ENCODE assay signal across 8 cellular contexts in genomic region chr4:159446266-159446976, GRCh38.
DNase-seq lines count a peak whose midpoint lies in the region; ATAC-seq and TF ChIP-seq lines count a peak whose summit lies in the region.

No MANE protein-coding gene starts in this region.

- no peak overlapping the region for H3K27ac ChIP-seq in DND-41 (ENCODE audit: low read length)
- H3K27ac ChIP-seq in foreskin keratinocyte: no peak overlapping the region
- no peak overlapping the region for H3K27ac ChIP-seq in ovary

- CTCF ChIA-PET in activated CD4-positive, alpha-beta memory T cell treated with anti-CD3 and anti-CD28 coated beads for 36 hours (lab: Charles Lee): interaction anchor here (0.6 kb wide), 1 partner anchor 257 kb away, joined by 3 read pairs; no protein-coding TSS in a partner anchor

- TF ChIP-seq POLR2A in ovary (IDR thresholded peaks at IDR 0.05): no peak

- peak; percentile 98 for ATAC-seq in DND-41 (ENCODE audit: insufficient read depth, low read depth)
- peak; percentile 100 for ATAC-seq in GM19395 (IDR thresholded peaks at IDR 0.05; ENCODE audit: unreplicated experiment)
- peak; percentile 99 for ATAC-seq in HG03342 (IDR thresholded peaks at IDR 0.05; ENCODE audit: unreplicated experiment)
- peak; percentile 95 for ATAC-seq in foreskin keratinocyte

- WGBS in ovary, 3 donors: 44 to 46% (median 45%) methylated on average over 6 of the region's 6 CpGs

- no peaks in the 10 kb centered on the region for H3K4me1 ChIP-seq in DND-41 (ENCODE audit: insufficient read depth, low read length)
- H3K4me1 ChIP-seq in foreskin keratinocyte: peaks cover 14% of the 10 kb centered on the region
- no peaks in the 10 kb centered on the region for H3K4me1 ChIP-seq in ovary (ENCODE audit: insufficient read depth)

- peaks cover 9% of the 10 kb centered on the region for H3K27me3 Mint-ChIP-seq in activated CD4-positive, alpha-beta memory T cell treated with anti-CD3 and anti-CD28 coated beads for 36 hours

- no peaks in the 10 kb centered on the region for H3K4me1 Mint-ChIP-seq in activated CD4-positive, alpha-beta memory T cell treated with anti-CD3 and anti-CD28 coated beads for 36 hours (ENCODE audit: low read depth)

- H4K20me1 ChIP-seq in DND-41 (ENCODE audit: insufficient read depth, low read length): no peaks in the 10 kb centered on the region

- no peaks in the 10 kb centered on the region for H3K36me3 ChIP-seq in DND-41 (ENCODE audit: insufficient read depth, low read length)
- H3K36me3 ChIP-seq in ovary: no peaks in the 10 kb centered on the region

- TF ChIP-seq EP300 in ovary (IDR thresholded peaks at IDR 0.05): no peak

- intact Hi-C loops in activated CD4-positive, alpha-beta memory T cell treated with anti-CD3 and anti-CD28 coated beads for 36 hours (cut with micrococcal nuclease): loop anchor here (1.0 to 5.0 kb wide), 6 partner anchors 240 to 1193 kb away; no protein-coding TSS in a partner anchor
- intact Hi-C loops in ovary (cut with DNase I): no loop called here

- H3K9ac ChIP-seq in DND-41 (ENCODE audit: low read depth, low read length): no peak overlapping the region

- H3K4me3 ChIP-seq in DND-41 (ENCODE audit: low read depth in 1 of 2, low read length in 2 of 2) (no peak overlapping the region), ovary (no peak overlapping the region)

- H3K79me2 ChIP-seq in DND-41 (ENCODE audit: insufficient read depth, low read length): no peaks in the 10 kb centered on the region

- H3K9me3 Mint-ChIP-seq in activated CD4-positive, alpha-beta memory T cell treated with anti-CD3 and anti-CD28 coated beads for 36 hours: no peaks in the 10 kb centered on the region

- H3K27ac Mint-ChIP-seq in activated CD4-positive, alpha-beta memory T cell treated with anti-CD3 and anti-CD28 coated beads for 36 hours: no peak overlapping the region

- no peak overlapping the region for H3K4me3 Mint-ChIP-seq in activated CD4-positive, alpha-beta memory T cell treated with anti-CD3 and anti-CD28 coated beads for 36 hours

- no peaks in the 10 kb centered on the region for H3K9me3 ChIP-seq in DND-41 (ENCODE audit: insufficient read depth, low read length, severe bottlenecking)
- H3K9me3 ChIP-seq in ovary: no peaks in the 10 kb centered on the region

- H2AFZ ChIP-seq in DND-41 (ENCODE audit: low read depth, low read length): no peak overlapping the region

- POLR2A ChIA-PET in activated CD4-positive, alpha-beta memory T cell treated with anti-CD3 and anti-CD28 coated beads for 36 hours (lab: Charles Lee): no interaction called here

- no peaks in the 10 kb centered on the region for H3K36me3 Mint-ChIP-seq in activated CD4-positive, alpha-beta memory T cell treated with anti-CD3 and anti-CD28 coated beads for 36 hours

- no peaks in the 10 kb centered on the region for H3K27me3 ChIP-seq in DND-41 (ENCODE audit: insufficient read depth, low read length, poor library complexity)
- H3K27me3 ChIP-seq in foreskin keratinocyte: no peaks in the 10 kb centered on the region
- H3K27me3 ChIP-seq in ovary: no peaks in the 10 kb centered on the region

- TF ChIP-seq CTCF in DND-41 (IDR thresholded peaks at IDR 0.05; ENCODE audit: borderline replicate concordance, extremely low read depth, low read length, poor library complexity, severe bottlenecking) (peak; percentile 86), foreskin keratinocyte (conservative IDR thresholded peaks at IDR 0.05) (peak; percentile 95), ovary (IDR thresholded peaks at IDR 0.05) (peak in 2 of 3 donors; percentile 11 to 24)

- DNase-seq in DND-41: peak; percentile 20
- DNase-seq in NCI-H2227 treated with DMSO at 0.1 percent for 48 hours (lab: John Stamatoyannopoulos, UW): peak; percentile 70
- DNase-seq in activated CD4-positive, alpha-beta memory T cell treated with anti-CD3 and anti-CD28 coated beads for 36 hours: peak; percentile 28
- peak; percentile 35 to 74 for DNase-seq in foreskin keratinocyte
- no peak for DNase-seq in ovary
- DNase-seq in ureter (ENCODE audit: low spot score): no peak

- no peak overlapping the region for H3K4me2 ChIP-seq in DND-41 (ENCODE audit: insufficient read depth, low read length)

Comparison
In these comparisons a context has a peak if more than half of its experiments do, and no peak if none do; other contexts are left out.
1. DNase-seq: peak in DND-41 (single experiment), NCI-H2227 treated with DMSO at 0.1 percent for 48 hours (single experiment), activated CD4-positive, alpha-beta memory T cell treated with anti-CD3 and anti-CD28 coated beads for 36 hours (single experiment) and foreskin keratinocyte (2 of 2); none in ovary (0 of 5) and ureter (single experiment).
2. CTCF ChIP-seq: peak in every context shown above with its lines; median percentile 95 in foreskin keratinocyte; 86 in DND-41; 18 in ovary.
3. Peak in every context shown above with its lines, with median percentiles within 50 percentile points of each other: ATAC-seq.